Comparison of ENCODE assay signal across 8 cellular contexts in genomic region chr3:94648270-94649180, GRCh38.
DNase-seq lines count a peak whose midpoint lies in the region; ATAC-seq, FAIRE-seq and TF ChIP-seq lines count a peak whose summit lies in the region.
"Not testable (repeated sequence)": the region's sequence is repeated elsewhere in the genome, so short reads cannot be mapped to it uniquely, and the experiment has no call there.

No MANE protein-coding gene starts in this region.

- TF ChIP-seq POLR2A in A549 (IDR thresholded peaks at IDR 0.05; ENCODE audit: low read length): not testable (repeated sequence)

- intact Hi-C loops in MCF 10A (cut with micrococcal nuclease); left colon (cut with DNase I, micrococcal nuclease); mucosa of descending colon (cut with DNase I, micrococcal nuclease): not testable (repeated sequence)

- peak overlapping the region; percentile 64 to 83 for H3K27ac ChIP-seq in A549
- not testable (repeated sequence) for H3K27ac ChIP-seq in epithelial cell of prostate

- TF ChIP-seq CTCF in A549 (IDR thresholded peaks at IDR 0.05); MCF 10A (IDR thresholded peaks at IDR 0.05; ENCODE audit: unreplicated experiment); mucosa of descending colon (IDR thresholded peaks at IDR 0.05); type B pancreatic cell (conservative IDR thresholded peaks at IDR 0.05): not testable (repeated sequence)

- POLR2A ChIA-PET in A549 (lab: Yijun Ruan, JAX); MCF 10A (lab: Yijun Ruan, JAX): not testable (repeated sequence)

- TF ChIP-seq EP300 in A549 (IDR thresholded peaks at IDR 0.05): 0 out of 5 replicates have a peak, but pooled peaks of 1 of the 2 experiments have one; percentile 12

- peak; percentile 20 to 87 for DNase-seq in A549 (ENCODE audit: low read depth in 1 of 2, low spot score in 1 of 2)
- peak; percentile 20 for DNase-seq in HK-2 (ENCODE audit: unreplicated experiment)
- peak; percentile 10 for DNase-seq in NCI-H748 (lab: John Stamatoyannopoulos, UW; ENCODE audit: unreplicated experiment)
- peak; percentile 2 for DNase-seq in MCF 10A (ENCODE audit: unreplicated experiment)
- peak; percentile 22 for DNase-seq in epithelial cell of prostate (ENCODE audit: low read depth, low spot score)
- peak in 1 of 2 donors; percentile 36 for DNase-seq in left colon
- peak in 1 of 3 donors; percentile 31 for DNase-seq in mucosa of descending colon
- not testable (repeated sequence) for DNase-seq in type B pancreatic cell (ENCODE audit: extremely low spot score, unreplicated experiment)

- not testable (repeated sequence) for H3K4me1 Mint-ChIP-seq in MCF 10A (ENCODE audit: insufficient read depth, unreplicated experiment); type B pancreatic cell (ENCODE audit: unreplicated experiment)

- H3K9me3 ChIP-seq in A549, mucosa of descending colon: not testable (repeated sequence)

- not testable (repeated sequence) for H3K9me3 Mint-ChIP-seq in MCF 10A (ENCODE audit: unreplicated experiment); type B pancreatic cell

- H3K27ac Mint-ChIP-seq in MCF 10A (ENCODE audit: low read depth, unreplicated experiment): not testable (repeated sequence)
- H3K27ac Mint-ChIP-seq in type B pancreatic cell: peak overlapping the region; percentile 48

- not testable (repeated sequence) for TF ChIP-seq RAD21 in A549 (conservative IDR thresholded peaks at IDR 0.05 in 1 of 2, IDR thresholded peaks at IDR 0.05 in 1 of 2)

- peaks cover 33% of the 10 kb centered on the region for H3K4me1 ChIP-seq in A549
- not testable (repeated sequence) for H3K4me1 ChIP-seq in mucosa of descending colon (ENCODE audit: low read depth)

- BruUV-seq in MCF 10A (replicated peaks; lab: Mats Ljungman, UMichigan): not testable (repeated sequence)

- H3K36me3 ChIP-seq in mucosa of descending colon (ENCODE audit: low read depth): not testable (repeated sequence)

- ATAC-seq in A549 (peak; percentile 85 to 95), left colon (peak; percentile 71), mucosa of descending colon (peak; percentile 76)

- FAIRE-seq in A549 (lab: Jason Lieb, UNC): peak; percentile 92

- not testable (repeated sequence) for H3K27me3 Mint-ChIP-seq in MCF 10A (ENCODE audit: insufficient read depth, unreplicated experiment); type B pancreatic cell

- H3K4me3 ChIP-seq in A549, mucosa of descending colon: not testable (repeated sequence)

- WGBS in A549 (ENCODE audit: missing lambda C conversion rate): 27% methylated on average over 8 of the region's 8 CpGs

- not testable (repeated sequence) for H3K4me3 Mint-ChIP-seq in MCF 10A (ENCODE audit: unreplicated experiment)
- peak overlapping the region; percentile 70 for H3K4me3 Mint-ChIP-seq in type B pancreatic cell

- not testable (repeated sequence) for H3K36me3 Mint-ChIP-seq in MCF 10A (ENCODE audit: insufficient read depth, unreplicated experiment); type B pancreatic cell

- CTCF ChIA-PET in A549 (lab: Yijun Ruan, JAX); MCF 10A (lab: Yijun Ruan, JAX): not testable (repeated sequence)

- H3K4me2 ChIP-seq in A549: peak overlapping the region; percentile 72

TF ChIP-seq in A549, 52 proteins besides CTCF, POLR2A, EP300 and RAD21:
- peak; percentile 41; the same call in 1 of the 2 replicates for TF ChIP-seq JUNB (IDR thresholded peaks at IDR 0.05)
- not testable (repeated sequence) for TF ChIP-seq FOSL2 (IDR thresholded peaks at IDR 0.05)
- TF ChIP-seq FOSL2 (CRISPR knock-in tag; IDR thresholded peaks at IDR 0.05): peak; percentile 84
- TF ChIP-seq, protein P1, sequence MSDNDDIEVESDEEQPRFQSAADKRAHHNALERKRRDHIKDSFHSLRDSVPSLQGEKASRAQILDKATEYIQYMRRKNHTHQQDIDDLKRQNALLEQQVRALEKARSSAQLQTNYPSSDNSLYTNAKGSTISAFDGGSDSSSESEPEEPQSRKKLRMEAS (IDR thresholded peaks at IDR 0.05): peak; percentile 40; the same call in 1 of the 2 replicates
- TF ChIP-seq JUN (IDR thresholded peaks at IDR 0.05): 0 out of 5 replicates have a peak, but pooled peaks of 1 of the 2 experiments have one; percentile 28
TF ChIP-seq in A549: peak in this region for 4; not testable (repeated sequence) for 48.
